20 cellular contexts compared by ENCODE assay signal in genomic region chr10:132648871-132649528, GRCh38.
DNase-seq lines count a peak whose midpoint lies in the region; FAIRE-seq and TF ChIP-seq lines count a peak whose summit lies in the region.
"Had no signal": no experiment of that assay in that cellular context is flagged by ENCODE, and none has a peak within 500 bp of the region (broad histone marks: within the 10 kb centered on the region; RNA-seq: fewer than 3 reads in every experiment).

No MANE protein-coding gene starts in this region.

- peak overlapping the region; percentile 99 for H3K27ac ChIP-seq in caudate nucleus (ENCODE audit: low read depth, low read length)
- no peak overlapping the region for H3K27ac ChIP-seq in kidney (ENCODE audit: low read depth in 2 of 2, low read length in 2 of 2)
- H3K27ac ChIP-seq in MM.1S (ENCODE audit: low read length), result no peak overlapping the region
- H3K27ac ChIP-seq: HL-60, RWPE1 had no signal

- no peaks in the 10 kb centered on the region for H3K36me3 ChIP-seq in kidney (ENCODE audit: control insufficient read depth in 1 of 2, insufficient read depth in 2 of 2, low read length in 2 of 2)
- no peaks in the 10 kb centered on the region for H3K36me3 ChIP-seq in MM.1S (replicated peaks; ENCODE audit: insufficient read depth, low read length)
- H3K36me3 ChIP-seq: BE2C had no signal

- H3K27me3 ChIP-seq in MM.1S (replicated peaks; ENCODE audit: insufficient read depth, low read length), result no peaks in the 10 kb centered on the region; the same call in 1 of the 2 replicates
- H3K27me3 ChIP-seq: BE2C had no signal

- H3K4me1 ChIP-seq in kidney (ENCODE audit: control insufficient read depth in 1 of 2, insufficient read depth in 1 of 2, low read depth in 1 of 2, low read length in 2 of 2), result no peaks in the 10 kb centered on the region
- H3K4me1 ChIP-seq in MM.1S (ENCODE audit: low read length), result no peaks in the 10 kb centered on the region

- DNase-seq in caudate nucleus (lab: John Stamatoyannopoulos, UW), result no peak
- DNase-seq in kidney, result peak; percentile 8
- DNase-seq in posterior vena cava (ENCODE audit: low spot score), result peak; percentile 18
- no peak for DNase-seq in NCI-H1048 (lab: John Stamatoyannopoulos, UW)
- no peak for DNase-seq in MM.1S
- no peak for DNase-seq in stimulated activated CD4-positive, alpha-beta T cell treated with anti-CD3 and anti-CD28 coated beads, Interleukin-12 subunit alpha, Interleukin-12 subunit beta, amount 100 ng/mL, for 4 hours
- DNase-seq in NCI-H2081 treated with DMSO at 0.1 percent for 48 hours (lab: John Stamatoyannopoulos, UW), result no peak
- DNase-seq: BE2C; Calu3; CD4-positive, alpha-beta memory T cell; DMS53; H9; NCI-H1417 treated with DMSO at 0.1 percent for 48 hours; NCI-H1930; NCI-H2171 treated with DMSO at 0.1 percent for 48 hours; NCI-H446 treated with DMSO at 0.1 percent for 48 hours; NCI-H774 had no signal

- H3F3A ChIP-seq in MM.1S (ENCODE audit: insufficient read depth, low read length), result no peaks in the 10 kb centered on the region

- H3K4me3 ChIP-seq in kidney (ENCODE audit: low read length in 2 of 2) (no peak overlapping the region), MM.1S (ENCODE audit: low read length) (no peak overlapping the region)

- FAIRE-seq in kidney (lab: Jason Lieb, UNC), result no peak
- FAIRE-seq: HTR-8/SVneo had no signal

- H3K79me2 ChIP-seq in MM.1S (ENCODE audit: low read length), result no peaks in the 10 kb centered on the region

- no peak overlapping the region for H2AFZ ChIP-seq in MM.1S (ENCODE audit: low read length)

- intact Hi-C loops in kidney (cut with DNase I), result no loop called here
- intact Hi-C loops in posterior vena cava (cut with DNase I), result loop anchor here in 1 of 2 donors (10.0 kb wide), 1 partner anchor 414 kb away; no protein-coding TSS in a partner anchor

- H3K9me3 ChIP-seq in kidney (ENCODE audit: control insufficient read depth in 1 of 2, low read length in 2 of 2), result no peaks in the 10 kb centered on the region
- no peaks in the 10 kb centered on the region for H3K9me3 ChIP-seq in MM.1S (replicated peaks; ENCODE audit: insufficient read depth, low read length)
- H3K9me3 ChIP-seq: BE2C had no signal

- no peaks in the 10 kb centered on the region for H4K20me1 ChIP-seq in MM.1S (ENCODE audit: insufficient read depth, low read length)

- no peak overlapping the region for H3K9ac ChIP-seq in kidney (ENCODE audit: low read length in 2 of 2)
- no peak overlapping the region for H3K9ac ChIP-seq in MM.1S (ENCODE audit: low read length)

- no peak overlapping the region for H3K4me2 ChIP-seq in MM.1S (ENCODE audit: low read depth, low read length)

- TF ChIP-seq CTCF in kidney (IDR thresholded peaks at IDR 0.05; ENCODE audit: borderline replicate concordance, extremely low read depth, insufficient read depth) (no peak), MM.1S (IDR thresholded peaks at IDR 0.05; ENCODE audit: low read length) (no peak)

- H3K9me2 ChIP-seq in MM.1S (replicated peaks; ENCODE audit: insufficient read depth, low read length), result no peaks in the 10 kb centered on the region

Comparison
In these comparisons a context has a peak if more than half of its experiments do, and no peak if none do; other contexts are left out.
1. DNase-seq: peak in kidney (single experiment) and posterior vena cava (single experiment); none in caudate nucleus (0 of 61), NCI-H1048 (single experiment), MM.1S (single experiment), stimulated activated CD4-positive, alpha-beta T cell treated with anti-CD3 and anti-CD28 coated beads, Interleukin-12 subunit alpha, Interleukin-12 subunit beta, amount 100 ng/mL, for 4 hours (single experiment) and NCI-H2081 treated with DMSO at 0.1 percent for 48 hours (single experiment).